ENCODE assay signal across 14 cellular contexts in the genomic region with DNA sequence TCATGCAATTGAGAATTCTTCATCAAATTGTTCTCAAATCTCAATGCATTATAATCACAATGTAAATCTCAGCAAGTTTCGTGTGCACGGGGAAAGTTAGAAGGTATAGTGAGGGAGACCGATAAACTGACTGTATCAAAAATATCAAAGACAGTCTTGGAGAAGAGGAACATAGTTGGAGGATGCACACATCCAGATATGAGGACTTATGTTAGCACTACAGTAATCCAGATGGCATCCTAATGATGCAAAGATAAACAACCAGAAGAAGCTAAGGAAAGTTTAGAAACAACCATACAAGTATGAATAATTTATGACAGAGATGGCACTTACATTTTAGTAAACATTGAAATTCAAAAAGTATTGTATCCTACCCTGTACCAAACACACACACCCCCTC.
DNase-seq lines count a peak whose midpoint lies in the region; ATAC-seq and TF ChIP-seq lines count a peak whose summit lies in the region.
"Had no signal": no experiment of that assay in that cellular context is flagged by ENCODE, and none has a peak within 500 bp of the region (broad histone marks: within the 10 kb centered on the region; RNA-seq: fewer than 3 reads in every experiment).

No MANE protein-coding gene starts in this region.

- H3K4me1 ChIP-seq in IMR-90 (ENCODE audit: control insufficient read depth, insufficient read depth, low read length) = no peaks in the 10 kb centered on the region
- H3K4me1 ChIP-seq: Caco-2, HAP-1 had no signal

- ATAC-seq in IMR-90 (ENCODE audit: low read depth) = peak; percentile 72
- ATAC-seq in activated CD8-positive, alpha-beta memory T cell treated with anti-CD3 and anti-CD28 coated beads, Interleukin-2, amount 10 ng/mL, durations not matched to agents 7 days and 5 days = no peak

- TF ChIP-seq POLR2A in IMR-90 (IDR thresholded peaks at IDR 0.05; ENCODE audit: low read depth, low read length) = no peak

- no peaks in the 10 kb centered on the region for H3K9me1 ChIP-seq in IMR-90 (ENCODE audit: insufficient read depth, low read length)

- no peak overlapping the region for H2BK15ac ChIP-seq in IMR-90 (ENCODE audit: low read depth, low read length)

- H3K23ac ChIP-seq in IMR-90 (ENCODE audit: low read depth, low read length) = no peak overlapping the region

- no peak overlapping the region for H3K56ac ChIP-seq in IMR-90 (ENCODE audit: extremely low read depth, insufficient read depth, low read length)

- no peak overlapping the region for H3K14ac ChIP-seq in IMR-90 (replicated peaks; ENCODE audit: low read depth, low read length)

- H3K27ac ChIP-seq in IMR-90 (ENCODE audit: insufficient read depth, low read length) = no peak overlapping the region
- H3K27ac ChIP-seq: C4-2B, GM23248 had no signal

- TF ChIP-seq RAD21 in IMR-90 (IDR thresholded peaks at IDR 0.05; ENCODE audit: low read length) = no peak

- no peak overlapping the region for H3K27ac Mint-ChIP-seq in mesothelial cell of epicardium
- no peak overlapping the region for H3K27ac Mint-ChIP-seq in activated CD8-positive, alpha-beta memory T cell treated with anti-CD3 and anti-CD28 coated beads, Interleukin-2, amount 10 ng/mL, durations not matched to agents 7 days and 5 days
- H3K27ac Mint-ChIP-seq: CD4-positive, alpha-beta T cell had no signal

- no peak overlapping the region for H3K9ac ChIP-seq in IMR-90 (ENCODE audit: low read depth, low read length)
- H3K9ac ChIP-seq: GM23248 had no signal

- H3K9me3 ChIP-seq in IMR-90 (ENCODE audit: control insufficient read depth, insufficient read depth, low read length) = 0 out of 2 replicates have a peak, but pooled peaks cover 2% of the 10 kb centered on the region
- H3K9me3 ChIP-seq: Caco-2, HAP-1 had no signal

- H3K4ac ChIP-seq in IMR-90 (ENCODE audit: low read depth, low read length) = no peak overlapping the region

- WGBS in IMR-90 (ENCODE audit: extremely low coverage in 2 of 2, insufficient read length in 1 of 2), 2 experiments = no CpG with 5 or more reads among the region's 3 CpGs

- no peak overlapping the region for H2AFZ ChIP-seq in IMR-90 (replicated peaks; ENCODE audit: low read length, poor library complexity)
- H2AFZ ChIP-seq: GM23248 had no signal

- no peak overlapping the region for H2AK9ac ChIP-seq in IMR-90 (replicated peaks; ENCODE audit: low read depth, low read length, poor library complexity)

- H3K27me3 Mint-ChIP-seq in mesothelial cell of epicardium (ENCODE audit: low read depth) = no peaks in the 10 kb centered on the region
- no peaks in the 10 kb centered on the region for H3K27me3 Mint-ChIP-seq in activated CD8-positive, alpha-beta memory T cell treated with anti-CD3 and anti-CD28 coated beads, Interleukin-2, amount 10 ng/mL, durations not matched to agents 7 days and 5 days
- H3K27me3 Mint-ChIP-seq: CD4-positive, alpha-beta T cell had no signal

- H3K27me3 ChIP-seq in IMR-90 (ENCODE audit: control insufficient read depth, insufficient read depth, low read length) = no peaks in the 10 kb centered on the region

- H3K79me1 ChIP-seq in IMR-90 (ENCODE audit: low read depth in 1 of 2, low read length in 2 of 2) = no peaks in the 10 kb centered on the region

- H2BK120ac ChIP-seq in IMR-90 (ENCODE audit: low read depth, low read length) = no peak overlapping the region

- TF ChIP-seq CTCF in IMR-90 (conservative IDR thresholded peaks at IDR 0.05; ENCODE audit: low read depth, low read length) (no peak), mesothelial cell of epicardium (IDR thresholded peaks at IDR 0.05; ENCODE audit: unreplicated experiment) (no peak)

- no peak overlapping the region for H3K4me3 Mint-ChIP-seq in mesothelial cell of epicardium
- H3K4me3 Mint-ChIP-seq in activated CD8-positive, alpha-beta memory T cell treated with anti-CD3 and anti-CD28 coated beads, Interleukin-2, amount 10 ng/mL, durations not matched to agents 7 days and 5 days = no peak overlapping the region
- H3K4me3 Mint-ChIP-seq: CD4-positive, alpha-beta T cell had no signal

- no peak overlapping the region for H4K5ac ChIP-seq in IMR-90 (ENCODE audit: low read depth, low read length)

- no peak overlapping the region for H3K18ac ChIP-seq in IMR-90 (ENCODE audit: low read depth, low read length)

- POLR2A ChIA-PET in IMR-90 (lab: Charles Lee; ENCODE audit: unreplicated experiment) = no interaction called here

- intact Hi-C loops in IMR-90 (cut with micrococcal nuclease) = no loop called here

- H2BK5ac ChIP-seq in IMR-90 (ENCODE audit: low read depth, low read length, poor library complexity, severe bottlenecking) = peak overlapping the region; percentile 37

- H4K8ac ChIP-seq in IMR-90 (ENCODE audit: low read depth in 2 of 2, low read length in 2 of 2) = no peak overlapping the region

- no peak overlapping the region; the same call in 1 of the 2 replicates for H3K4me2 ChIP-seq in IMR-90 (ENCODE audit: low read depth, low read length)

- H3K4me1 Mint-ChIP-seq in mesothelial cell of epicardium = no peaks in the 10 kb centered on the region
- no peaks in the 10 kb centered on the region for H3K4me1 Mint-ChIP-seq in activated CD8-positive, alpha-beta memory T cell treated with anti-CD3 and anti-CD28 coated beads, Interleukin-2, amount 10 ng/mL, durations not matched to agents 7 days and 5 days

- DNase-seq in IMR-90 = peak; percentile 64
- DNase-seq in amniotic epithelial cell (ENCODE audit: low read depth) = peak; percentile 75
- DNase-seq in iris pigment epithelial cell (ENCODE audit: low read depth) = peak; percentile 16
- no peak for DNase-seq in activated CD8-positive, alpha-beta memory T cell treated with anti-CD3 and anti-CD28 coated beads for 24 hours
- DNase-seq in mesothelial cell of epicardium (ENCODE audit: low spot score in 2 of 2, unreplicated experiment in 2 of 2) = no peak
- DNase-seq in activated CD8-positive, alpha-beta memory T cell treated with anti-CD3 and anti-CD28 coated beads, Interleukin-2, amount 10 ng/mL, durations not matched to agents 7 days and 5 days = no peak
- DNase-seq: ACHN; AML-193; Caco-2; CD4-positive, alpha-beta T cell; GDM1; GM23248 had no signal

- no peaks in the 10 kb centered on the region for H3K36me3 Mint-ChIP-seq in mesothelial cell of epicardium
- no peaks in the 10 kb centered on the region for H3K36me3 Mint-ChIP-seq in activated CD8-positive, alpha-beta memory T cell treated with anti-CD3 and anti-CD28 coated beads, Interleukin-2, amount 10 ng/mL, durations not matched to agents 7 days and 5 days

- CTCF ChIA-PET in IMR-90 (lab: Yijun Ruan, JAX) = no interaction called here
- CTCF ChIA-PET in activated CD8-positive, alpha-beta memory T cell treated with anti-CD3 and anti-CD28 coated beads, Interleukin-2, amount 10 ng/mL, durations not matched to agents 7 days and 5 days (lab: Charles Lee) = no interaction called here

- BruUV-seq in IMR-90 (replicated peaks; lab: Mats Ljungman, UMichigan) = no TSS peak

- H4K20me1 ChIP-seq in IMR-90 (ENCODE audit: insufficient read depth, low read length) = no peaks in the 10 kb centered on the region

- peaks cover 3% of the 10 kb centered on the region for H3K9me3 Mint-ChIP-seq in mesothelial cell of epicardium
- peaks cover 3% of the 10 kb centered on the region for H3K9me3 Mint-ChIP-seq in activated CD8-positive, alpha-beta memory T cell treated with anti-CD3 and anti-CD28 coated beads, Interleukin-2, amount 10 ng/mL, durations not matched to agents 7 days and 5 days (ENCODE audit: low read depth)

- in situ Hi-C loops in IMR-90 (cut with MboI; ENCODE audit: low sequenced_read_pairs) = no loop called here

- no peak overlapping the region for H4K91ac ChIP-seq in IMR-90 (ENCODE audit: insufficient read depth, low read depth, low read length)

- no peak overlapping the region for H2BK20ac ChIP-seq in IMR-90 (ENCODE audit: low read depth, low read length)

- dilution Hi-C loops in IMR-90 (cut with HindIII; ENCODE audit: low sequenced_read_pairs, unreplicated experiment) = no loop called here

- no peak overlapping the region for H3K4me3 ChIP-seq in IMR-90 (ENCODE audit: insufficient read depth, low read depth, low read length)
- H3K4me3 ChIP-seq: GM23248, HAP-1 had no signal

- no peak overlapping the region for H2AK5ac ChIP-seq in IMR-90 (ENCODE audit: low read depth, low read length)

- H3K36me3 ChIP-seq in IMR-90 (ENCODE audit: control insufficient read depth, insufficient read depth, low read length) = no peaks in the 10 kb centered on the region
- H3K36me3 ChIP-seq: HAP-1 had no signal

TF ChIP-seq in IMR-90, 13 proteins besides CTCF, POLR2A, EP300 and RAD21 (continues in another document):
- TF ChIP-seq MAFK (IDR thresholded peaks at IDR 0.05; ENCODE audit: low read depth, low read length) = no peak
- no peak for TF ChIP-seq CEBPB (IDR thresholded peaks at IDR 0.05; ENCODE audit: low read depth, low read length)
- TF ChIP-seq BHLHE40 (IDR thresholded peaks at IDR 0.05; ENCODE audit: low read depth, low read length) = no peak
- no peak for TF ChIP-seq RCOR1 (IDR thresholded peaks at IDR 0.05; ENCODE audit: insufficient replicate concordance, low read length)
- no peak for TF ChIP-seq NFE2L2 (IDR thresholded peaks at IDR 0.05; ENCODE audit: low read depth, low read length)
- TF ChIP-seq, protein P1, sequence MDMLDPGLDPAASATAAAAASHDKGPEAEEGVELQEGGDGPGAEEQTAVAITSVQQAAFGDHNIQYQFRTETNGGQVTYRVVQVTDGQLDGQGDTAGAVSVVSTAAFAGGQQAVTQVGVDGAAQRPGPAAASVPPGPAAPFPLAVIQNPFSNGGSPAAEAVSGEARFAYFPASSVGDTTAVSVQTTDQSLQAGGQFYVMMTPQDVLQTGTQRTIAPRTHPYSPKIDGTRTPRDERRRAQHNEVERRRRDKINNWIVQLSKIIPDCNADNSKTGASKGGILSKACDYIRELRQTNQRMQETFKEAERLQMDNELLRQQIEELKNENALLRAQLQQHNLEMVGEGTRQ (IDR thresholded peaks at IDR 0.05; ENCODE audit: low read depth, low read length) = no peak
- no peak for TF ChIP-seq SMC3 (IDR thresholded peaks at IDR 0.05; ENCODE audit: low read depth, low read length)
- no peak for TF ChIP-seq FOS (IDR thresholded peaks at IDR 0.05; ENCODE audit: low read depth, low read length)
- TF ChIP-seq CHD1 (IDR thresholded peaks at IDR 0.05; ENCODE audit: low read depth, low read length) = no peak
- TF ChIP-seq RFX5 (IDR thresholded peaks at IDR 0.05; ENCODE audit: low read depth, low read length) = no peak
- no peak for TF ChIP-seq MXI1 (IDR thresholded peaks at IDR 0.05; ENCODE audit: borderline replicate concordance, low read depth, low read length)
- TF ChIP-seq, protein P2, sequence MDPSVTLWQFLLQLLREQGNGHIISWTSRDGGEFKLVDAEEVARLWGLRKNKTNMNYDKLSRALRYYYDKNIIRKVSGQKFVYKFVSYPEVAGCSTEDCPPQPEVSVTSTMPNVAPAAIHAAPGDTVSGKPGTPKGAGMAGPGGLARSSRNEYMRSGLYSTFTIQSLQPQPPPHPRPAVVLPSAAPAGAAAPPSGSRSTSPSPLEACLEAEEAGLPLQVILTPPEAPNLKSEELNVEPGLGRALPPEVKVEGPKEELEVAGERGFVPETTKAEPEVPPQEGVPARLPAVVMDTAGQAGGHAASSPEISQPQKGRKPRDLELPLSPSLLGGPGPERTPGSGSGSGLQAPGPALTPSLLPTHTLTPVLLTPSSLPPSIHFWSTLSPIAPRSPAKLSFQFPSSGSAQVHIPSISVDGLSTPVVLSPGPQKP (IDR thresholded peaks at IDR 0.05; ENCODE audit: borderline replicate concordance, low read depth, low read length) = no peak

Comparison
In these comparisons a context has a peak if more than half of its experiments do, and no peak if none do; other contexts are left out.
1. DNase-seq: peak in IMR-90 (single experiment), amniotic epithelial cell (single experiment) and iris pigment epithelial cell (single experiment); none in activated CD8-positive, alpha-beta memory T cell treated with anti-CD3 and anti-CD28 coated beads for 24 hours (single experiment), mesothelial cell of epicardium (0 of 2) and activated CD8-positive, alpha-beta memory T cell treated with anti-CD3 and anti-CD28 coated beads, Interleukin-2, amount 10 ng/mL, durations not matched to agents 7 days and 5 days (single experiment).